ENCODE assay signal across 17 cellular contexts in the genomic region with DNA sequence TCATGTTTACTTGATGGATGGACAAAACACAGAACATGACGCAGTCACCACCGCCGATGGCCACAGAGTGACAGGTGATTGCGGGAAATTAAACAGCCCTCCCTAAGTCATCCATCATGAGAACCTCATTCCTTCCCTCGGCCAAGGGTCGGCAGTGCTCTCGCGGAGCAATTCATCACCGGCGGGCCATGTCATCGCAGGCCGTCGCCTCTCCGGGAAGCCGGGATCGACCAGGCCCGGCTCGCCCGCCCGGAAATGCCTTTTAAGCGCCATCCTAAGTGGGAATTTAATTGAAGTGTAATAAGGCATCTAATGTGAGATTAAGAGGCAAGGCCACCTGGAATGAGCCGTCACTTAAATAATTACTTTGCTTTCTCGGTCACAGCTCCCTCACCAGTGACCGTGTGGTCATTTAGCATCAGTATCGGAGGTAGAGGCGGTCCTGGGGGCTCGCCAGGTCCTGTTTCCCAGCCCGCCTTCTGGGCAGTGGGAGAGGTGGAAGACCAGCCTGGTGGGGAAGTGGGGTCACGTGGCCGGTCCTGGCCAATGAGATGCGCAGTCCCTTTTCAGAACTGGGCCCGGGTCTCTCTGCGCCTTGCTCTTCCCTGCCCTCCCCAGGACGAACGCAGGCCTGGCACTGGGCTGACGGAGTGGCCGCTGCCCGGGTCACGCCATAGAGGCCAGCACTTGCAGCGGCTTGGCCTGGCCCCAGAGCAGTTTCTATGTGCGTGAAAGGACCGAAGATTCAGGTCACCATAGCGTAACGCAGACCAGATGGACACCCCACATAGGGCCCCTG.
DNase-seq lines count a peak whose midpoint lies in the region; FAIRE-seq and TF ChIP-seq lines count a peak whose summit lies in the region.
"Had no signal": no experiment of that assay in that cellular context is flagged by ENCODE, and none has a peak within 500 bp of the region (broad histone marks: within the 10 kb centered on the region; RNA-seq: fewer than 3 reads in every experiment).

No MANE protein-coding gene starts in this region.

- no peaks in the 10 kb centered on the region for H3K9me3 ChIP-seq in endodermal cell (ENCODE audit: control insufficient read depth, low read length)
- H3K9me3 ChIP-seq in stomach smooth muscle (ENCODE audit: control insufficient read depth in 2 of 2, low read length in 2 of 2), result no peaks in the 10 kb centered on the region
- H3K9me3 ChIP-seq: BLaER1 had no signal

- TF ChIP-seq CTCF in endodermal cell (conservative IDR thresholded peaks at IDR 0.05), result no peak

- peak overlapping the region; percentile 76 for H3K27ac ChIP-seq in endodermal cell (ENCODE audit: low read depth, low read length)
- H3K27ac ChIP-seq in stomach smooth muscle (ENCODE audit: low read length), result no peak overlapping the region
- H3K27ac ChIP-seq: 22Rv1, BLaER1 had no signal

- FAIRE-seq in GM19239 (lab: Jason Lieb, UNC) (no peak), frontal cortex (lab: Jason Lieb, UNC) (no peak)
- FAIRE-seq: G401.6, GM12892, HTR-8/SVneo had no signal

- no peak overlapping the region for H3K4me3 ChIP-seq in endodermal cell (ENCODE audit: low read length)
- peak overlapping the region; percentile 0 to 35 for H3K4me3 ChIP-seq in stomach smooth muscle (ENCODE audit: low read length in 2 of 2)
- H3K4me3 ChIP-seq: BLaER1 had no signal

- H3K27ac Mint-ChIP-seq in endodermal cell, result no peak overlapping the region
- H3K27ac Mint-ChIP-seq: CD4-positive, CD25-positive, alpha-beta regulatory T cell had no signal

- no peaks in the 10 kb centered on the region for H3K27me3 ChIP-seq in endodermal cell (ENCODE audit: control insufficient read depth, insufficient read depth, low read length, poor library complexity, severe bottlenecking)
- peaks cover 19 to 32% of the 10 kb centered on the region in 2 donors for H3K27me3 ChIP-seq in stomach smooth muscle (ENCODE audit: control insufficient read depth in 1 of 2, insufficient read depth in 2 of 2, low read length in 2 of 2)

- H3K4me1 Mint-ChIP-seq in endodermal cell, result peaks cover 10% of the 10 kb centered on the region

- H3K4me3 Mint-ChIP-seq in endodermal cell, result no peak overlapping the region
- H3K4me3 Mint-ChIP-seq: CD4-positive, CD25-positive, alpha-beta regulatory T cell had no signal

- H3K9ac ChIP-seq in endodermal cell (ENCODE audit: extremely low read depth, low read length, poor library complexity, severe bottlenecking) (no peak overlapping the region), stomach smooth muscle (ENCODE audit: low read length in 2 of 2) (no peak overlapping the region)
- H3K9ac ChIP-seq: BLaER1 had no signal

- H3K9me3 Mint-ChIP-seq in endodermal cell, result no peaks in the 10 kb centered on the region
- H3K9me3 Mint-ChIP-seq: CD4-positive, CD25-positive, alpha-beta regulatory T cell had no signal

- no peaks in the 10 kb centered on the region for H3K27me3 Mint-ChIP-seq in endodermal cell (ENCODE audit: insufficient read depth)
- H3K27me3 Mint-ChIP-seq: CD4-positive, CD25-positive, alpha-beta regulatory T cell had no signal

- H3K36me3 ChIP-seq in endodermal cell (ENCODE audit: control insufficient read depth, insufficient read depth, low read length) (no peaks in the 10 kb centered on the region), stomach smooth muscle (ENCODE audit: control insufficient read depth in 2 of 2, insufficient read depth in 2 of 2, low read length in 2 of 2) (no peaks in the 10 kb centered on the region)
- H3K36me3 ChIP-seq: BLaER1 had no signal

- WGBS in endodermal cell (ENCODE audit: insufficient coverage in 1 of 2, insufficient read length in 1 of 2), 2 experiments, result 89 to 94% methylated on average over 23 to 44 of the region's 44 CpGs

- DNase-seq in DMS79 treated with DMSO at 0.1 percent for 48 hours (lab: John Stamatoyannopoulos, UW) (peak; percentile 50), DMS79 (lab: John Stamatoyannopoulos, UW) (no peak), SK-N-DZ (ENCODE audit: low spot score) (peak; percentile 69), endodermal cell (no peak), HUDEP-2 (lab: John Stamatoyannopoulos, UW; ENCODE audit: unreplicated experiment in 76 of 76) (no peak), GM19239 (ENCODE audit: insufficient read length, low spot score) (no peak), frontal cortex (ENCODE audit: low spot score in 2 of 2) (no peak)
- DNase-seq: Calu3; CD4-positive, CD25-positive, alpha-beta regulatory T cell; DMS 273 treated with DMSO at 0.1 percent for 48 hours; EL had no signal

- H3K36me3 Mint-ChIP-seq in endodermal cell (ENCODE audit: low read depth), result no peaks in the 10 kb centered on the region
- H3K36me3 Mint-ChIP-seq: CD4-positive, CD25-positive, alpha-beta regulatory T cell had no signal

- H3K4me1 ChIP-seq in endodermal cell (ENCODE audit: control insufficient read depth, insufficient read depth, low read length) (no peaks in the 10 kb centered on the region), stomach smooth muscle (ENCODE audit: control insufficient read depth, insufficient read depth, low read length) (peaks cover 27% of the 10 kb centered on the region)

Comparison
In these comparisons a context has a peak if more than half of its experiments do, and no peak if none do; other contexts are left out.
1. DNase-seq: peak in DMS79 treated with DMSO at 0.1 percent for 48 hours (single experiment) and SK-N-DZ (single experiment); none in DMS79 (single experiment), endodermal cell (single experiment), HUDEP-2 (0 of 76), GM19239 (single experiment) and frontal cortex (0 of 2).